In the genomic region with DNA sequence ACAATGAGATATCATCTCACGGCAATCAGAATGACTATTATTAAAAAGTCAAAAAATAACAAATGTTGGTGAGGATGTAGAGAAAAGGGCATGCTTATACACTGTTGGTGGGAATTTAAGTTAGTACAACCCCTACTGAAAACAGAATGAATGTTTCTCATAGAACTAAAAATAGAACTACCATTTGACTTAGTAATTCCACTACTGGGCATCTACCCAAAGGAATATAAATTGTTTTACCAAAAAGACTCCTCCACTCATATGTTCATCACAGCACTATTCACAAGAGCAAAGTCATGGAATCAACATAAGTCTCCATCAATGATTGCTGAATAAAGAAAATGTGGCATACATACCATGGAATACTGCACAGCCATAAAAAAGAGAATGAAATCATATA, we compare ENCODE assay signal across 21 cellular contexts.
"Had no signal": no experiment of that assay in that cellular context is flagged by ENCODE, and none has a peak within 500 bp of the region (broad histone marks: within the 10 kb centered on the region; RNA-seq: fewer than 3 reads in every experiment).

No MANE protein-coding gene starts in this region.

- H3K4me1 Mint-ChIP-seq: activated naive CD8-positive, alpha-beta T cell treated with anti-CD3 and anti-CD28 coated beads, Interleukin-2, amount 10 ng/mL, durations not matched to agents 7 days and 5 days; nephron progenitor cell; stimulated activated memory B cell treated with anti-CD40 and anti-IgM and Interleukin-4, amounts not matched to agents 10 μg/mL and 1 μg/mL and 100 μg/mL, for 72 hours; WTC11 had no signal

- H3K27me3 ChIP-seq: cardiac muscle cell, gastroesophageal sphincter, sigmoid colon, tibial nerve, uterus had no signal

- FAIRE-seq: colon, islet of Langerhans, TTC549 had no signal

- DNase-seq: activated CD4-positive, alpha-beta T cell treated with anti-CD3 and anti-CD28 coated beads for 48 hours; activated CD8-positive, alpha-beta T cell treated with anti-CD3 and anti-CD28 coated beads for 36 hours; activated naive CD8-positive, alpha-beta T cell treated with anti-CD3 and anti-CD28 coated beads, Interleukin-2, amount 10 ng/mL, durations not matched to agents 7 days and 5 days; activated T-cell treated with anti-CD3 and anti-CD28 coated beads, Interleukin-2, amount 50 U/mL, for 4 hours; anterior cingulate cortex; left colon; lower lobe of right lung; nephron progenitor cell; sigmoid colon; stimulated activated CD4-positive, alpha-beta T cell treated with anti-CD3 and anti-CD28 coated beads, Interleukin-2, amount 100 ng/mL, for 24 hours; T-helper 2 cell; uterus had no signal

- H3K36me3 Mint-ChIP-seq: activated naive CD8-positive, alpha-beta T cell treated with anti-CD3 and anti-CD28 coated beads, Interleukin-2, amount 10 ng/mL, durations not matched to agents 7 days and 5 days; stimulated activated memory B cell treated with anti-CD40 and anti-IgM and Interleukin-4, amounts not matched to agents 10 μg/mL and 1 μg/mL and 100 μg/mL, for 72 hours; WTC11 had no signal

- H3K36me3 ChIP-seq: cardiac muscle cell, gastroesophageal sphincter, lower lobe of right lung, sigmoid colon, tibial nerve, uterus had no signal

- H3K4me3 Mint-ChIP-seq: activated CD8-positive, alpha-beta T cell treated with anti-CD3 and anti-CD28 coated beads for 36 hours; activated naive CD8-positive, alpha-beta T cell treated with anti-CD3 and anti-CD28 coated beads, Interleukin-2, amount 10 ng/mL, durations not matched to agents 7 days and 5 days; activated T-cell treated with anti-CD3 and anti-CD28 coated beads, Interleukin-2, amount 50 U/mL, for 4 hours; nephron progenitor cell; stimulated activated memory B cell treated with anti-CD40 and anti-IgM and Interleukin-4, amounts not matched to agents 10 μg/mL and 1 μg/mL and 100 μg/mL, for 72 hours; WTC11 had no signal

- H3K27me3 Mint-ChIP-seq: activated CD8-positive, alpha-beta T cell treated with anti-CD3 and anti-CD28 coated beads for 36 hours; stimulated activated memory B cell treated with anti-CD40 and anti-IgM and Interleukin-4, amounts not matched to agents 10 μg/mL and 1 μg/mL and 100 μg/mL, for 72 hours had no signal

- ATAC-seq: activated CD8-positive, alpha-beta T cell treated with anti-CD3 and anti-CD28 coated beads for 36 hours; activated T-cell treated with anti-CD3 and anti-CD28 coated beads, Interleukin-2, amount 50 U/mL, for 4 hours; esophagus mucosa; gastroesophageal sphincter; left colon; lower lobe of right lung; stimulated activated memory B cell treated with anti-CD40 and anti-IgM and Interleukin-4, amounts not matched to agents 10 μg/mL and 1 μg/mL and 100 μg/mL, for 72 hours; WTC11 had no signal

- H3K4me1 ChIP-seq: gastroesophageal sphincter, lower lobe of right lung, tibial nerve, uterus had no signal

- H3K9me3 Mint-ChIP-seq: activated CD8-positive, alpha-beta T cell treated with anti-CD3 and anti-CD28 coated beads for 36 hours; stimulated activated memory B cell treated with anti-CD40 and anti-IgM and Interleukin-4, amounts not matched to agents 10 μg/mL and 1 μg/mL and 100 μg/mL, for 72 hours had no signal

- H3K27ac ChIP-seq: cardiac muscle cell, lower lobe of right lung, tibial nerve, uterus had no signal

- H3K27ac Mint-ChIP-seq: activated CD8-positive, alpha-beta T cell treated with anti-CD3 and anti-CD28 coated beads for 36 hours; activated naive CD8-positive, alpha-beta T cell treated with anti-CD3 and anti-CD28 coated beads, Interleukin-2, amount 10 ng/mL, durations not matched to agents 7 days and 5 days; nephron progenitor cell; stimulated activated memory B cell treated with anti-CD40 and anti-IgM and Interleukin-4, amounts not matched to agents 10 μg/mL and 1 μg/mL and 100 μg/mL, for 72 hours; WTC11 had no signal

- H3K9me3 ChIP-seq: lower lobe of right lung, uterus had no signal

- H3K4me3 ChIP-seq: cardiac muscle cell, gastroesophageal sphincter, lower lobe of right lung, sigmoid colon, tibial nerve, uterus had no signal
